ENCODE assay signal across 24 cellular contexts in genomic region chr2:2691419-2691818, GRCh38.
DNase-seq lines count a peak whose midpoint lies in the region; ATAC-seq, FAIRE-seq and TF ChIP-seq lines count a peak whose summit lies in the region.
"Had no signal": no experiment of that assay in that cellular context is flagged by ENCODE, and none has a peak within 500 bp of the region (broad histone marks: within the 10 kb centered on the region; RNA-seq: fewer than 3 reads in every experiment).

No MANE protein-coding gene starts in this region.

- H3K4me3 Mint-ChIP-seq in CD4-positive, alpha-beta T cell: no peak overlapping the region
- no peak overlapping the region for H3K4me3 Mint-ChIP-seq in neural crest cell
- H3K4me3 Mint-ChIP-seq in activated T-cell treated with anti-CD3 and anti-CD28 coated beads, Interleukin-2, amount 50 U/mL, for 24 hours: no peak overlapping the region
- H3K4me3 Mint-ChIP-seq: B cell; CD4-positive, alpha-beta memory T cell; CD8-positive, alpha-beta memory T cell had no signal

- POLR2A ChIA-PET in CD4-positive, alpha-beta T cell (lab: Charles Lee): no interaction called here

- H3K27ac ChIP-seq in CD4-positive, alpha-beta T cell (ENCODE audit: low read depth, low read length): no peak overlapping the region
- H3K27ac ChIP-seq: A549; BLaER1 treated with 17β-estradiol and CSF1 and Interleukin-3, amounts not matched to agents 10 nM and 100 nM; C4-2B had no signal

- H3K4me1 Mint-ChIP-seq in CD4-positive, alpha-beta T cell (ENCODE audit: low read depth): peaks cover 39% of the 10 kb centered on the region
- peaks cover 19% of the 10 kb centered on the region for H3K4me1 Mint-ChIP-seq in neural crest cell
- H3K4me1 Mint-ChIP-seq in activated T-cell treated with anti-CD3 and anti-CD28 coated beads, Interleukin-2, amount 50 U/mL, for 24 hours (ENCODE audit: low read depth): peaks cover 31% of the 10 kb centered on the region
- H3K4me1 Mint-ChIP-seq: B cell had no signal

- CTCF ChIA-PET in CD4-positive, alpha-beta T cell (lab: Charles Lee): no interaction called here

- no peaks in the 10 kb centered on the region for H3K9me3 Mint-ChIP-seq in CD4-positive, alpha-beta T cell
- H3K9me3 Mint-ChIP-seq in neural crest cell: no peaks in the 10 kb centered on the region
- H3K9me3 Mint-ChIP-seq in activated T-cell treated with anti-CD3 and anti-CD28 coated beads, Interleukin-2, amount 50 U/mL, for 24 hours: no peaks in the 10 kb centered on the region
- H3K9me3 Mint-ChIP-seq: CD4-positive, alpha-beta memory T cell had no signal

- intact Hi-C loops in CD4-positive, alpha-beta T cell (cut with DNase I, micrococcal nuclease): no loop called here
- intact Hi-C loops in posterior vena cava (cut with DNase I): no loop called here

- DNase-seq in CD4-positive, alpha-beta T cell: no peak
- DNase-seq in neural crest cell (ENCODE audit: low read depth, low spot score): no peak
- peak; percentile 63 for DNase-seq in posterior vena cava (ENCODE audit: low spot score)
- DNase-seq in frontal cortex (ENCODE audit: low spot score in 2 of 2): no peak
- DNase-seq in 8988T: no peak
- no peak for DNase-seq in activated T-cell treated with anti-CD3 and anti-CD28 coated beads, Interleukin-2, amount 50 U/mL, for 24 hours
- DNase-seq: AML-193; CD8-positive, alpha-beta memory T cell; COR-L47; DMS 273 treated with DMSO at 0.1 percent for 48 hours; DMS153; DMS53; DMS79; DND-41; EL; GDM1 had no signal

- no peaks in the 10 kb centered on the region for H3K27me3 ChIP-seq in CD4-positive, alpha-beta T cell (ENCODE audit: control insufficient read depth, insufficient read depth, low read length)
- H3K27me3 ChIP-seq: BLaER1 treated with 17β-estradiol and CSF1 and Interleukin-3, amounts not matched to agents 10 nM and 100 nM had no signal

- no peak for FAIRE-seq in frontal cortex (lab: Jason Lieb, UNC)
- FAIRE-seq: A549, GM12878, GM12892, GM18507 had no signal

- no peak for TF ChIP-seq CTCF in CD4-positive, alpha-beta T cell (IDR thresholded peaks at IDR 0.05)
- TF ChIP-seq CTCF in neural crest cell (conservative IDR thresholded peaks at IDR 0.05): no peak

- H3K36me3 Mint-ChIP-seq in CD4-positive, alpha-beta T cell (ENCODE audit: low read depth): no peaks in the 10 kb centered on the region
- no peaks in the 10 kb centered on the region for H3K36me3 Mint-ChIP-seq in neural crest cell (ENCODE audit: low read depth)
- no peaks in the 10 kb centered on the region for H3K36me3 Mint-ChIP-seq in activated T-cell treated with anti-CD3 and anti-CD28 coated beads, Interleukin-2, amount 50 U/mL, for 24 hours (ENCODE audit: low read depth)
- H3K36me3 Mint-ChIP-seq: CD4-positive, alpha-beta memory T cell; CD8-positive, alpha-beta memory T cell had no signal

- no peaks in the 10 kb centered on the region for H3K27me3 Mint-ChIP-seq in CD4-positive, alpha-beta T cell
- H3K27me3 Mint-ChIP-seq in neural crest cell (ENCODE audit: low read depth): peaks cover 22% of the 10 kb centered on the region
- H3K27me3 Mint-ChIP-seq in activated T-cell treated with anti-CD3 and anti-CD28 coated beads, Interleukin-2, amount 50 U/mL, for 24 hours: peaks cover 3% of the 10 kb centered on the region

- H3K9me3 ChIP-seq in CD4-positive, alpha-beta T cell (ENCODE audit: control insufficient read depth, low read length): no peaks in the 10 kb centered on the region
- H3K9me3 ChIP-seq: A549; BLaER1 treated with 17β-estradiol and CSF1 and Interleukin-3, amounts not matched to agents 10 nM and 100 nM had no signal

- ATAC-seq in CD4-positive, alpha-beta T cell (ENCODE audit: poor library complexity): no peak
- ATAC-seq: A549, GM12878 had no signal

- H3K27ac Mint-ChIP-seq in CD4-positive, alpha-beta T cell: peak overlapping the region; percentile 33
- H3K27ac Mint-ChIP-seq in neural crest cell (ENCODE audit: unreplicated experiment): peak overlapping the region; percentile 75
- H3K27ac Mint-ChIP-seq in activated T-cell treated with anti-CD3 and anti-CD28 coated beads, Interleukin-2, amount 50 U/mL, for 24 hours: no peak overlapping the region
- H3K27ac Mint-ChIP-seq: B cell had no signal
